In genomic region chr17:46148247-46148646, GRCh38 we compare ENCODE assay signal across 20 cellular contexts. TPM values are rescaled to one million over a fixed set of nuclear protein-coding genes. Genes with fewer than 3 reads are reported as not detected.
A peak's percentile ranks its signal among the peaks of the same experiment; 100 is the strongest.
DNase-seq lines count a peak whose midpoint lies in the region; ATAC-seq and TF ChIP-seq lines count a peak whose summit lies in the region.
"Had no signal": no experiment of that assay in that cellular context is flagged by ENCODE, and none has a peak within 500 bp of the region (broad histone marks: within the 10 kb centered on the region; RNA-seq: fewer than 3 reads in every experiment).

No MANE protein-coding gene starts in this region.

- peak overlapping the region; percentile 54 to 61 (median 57) for H3K4me3 Mint-ChIP-seq in CD4-positive, CD25-positive, alpha-beta regulatory T cell
- peak overlapping the region; percentile 9 for H3K4me3 Mint-ChIP-seq in CD8-positive, alpha-beta T cell
- no peak overlapping the region for H3K4me3 Mint-ChIP-seq in WTC11
- no peak overlapping the region for H3K4me3 Mint-ChIP-seq in mesothelial cell of epicardium

- H3K9me3 Mint-ChIP-seq in CD4-positive, CD25-positive, alpha-beta regulatory T cell: no peaks in the 10 kb centered on the region
- H3K9me3 Mint-ChIP-seq in CD8-positive, alpha-beta T cell: no peaks in the 10 kb centered on the region
- H3K9me3 Mint-ChIP-seq in WTC11 (0 out of 2 replicates have a peak, but pooled peaks cover 4% of the 10 kb centered on the region), mesothelial cell of epicardium (no peaks in the 10 kb centered on the region)

- H3K36me3 ChIP-seq in CD4-positive, CD25-positive, alpha-beta regulatory T cell (ENCODE audit: control insufficient read depth, insufficient read depth, low read length): peaks cover 4% of the 10 kb centered on the region
- H3K36me3 ChIP-seq in CD8-positive, alpha-beta T cell (ENCODE audit: insufficient read depth, low read length): no peaks in the 10 kb centered on the region
- H3K36me3 ChIP-seq: left lung, prostate gland had no signal

- peaks cover 4% of the 10 kb centered on the region for H3K36me3 Mint-ChIP-seq in CD4-positive, CD25-positive, alpha-beta regulatory T cell
- peaks cover 16% of the 10 kb centered on the region for H3K36me3 Mint-ChIP-seq in CD8-positive, alpha-beta T cell
- no peaks in the 10 kb centered on the region for H3K36me3 Mint-ChIP-seq in WTC11
- peaks cover 7% of the 10 kb centered on the region for H3K36me3 Mint-ChIP-seq in mesothelial cell of epicardium

- DNase-seq in CD4-positive, CD25-positive, alpha-beta regulatory T cell: no peak
- no peak for DNase-seq in CD8-positive, alpha-beta T cell
- DNase-seq in WTC11 (ENCODE audit: low spot score): no peak
- DNase-seq in mesothelial cell of epicardium (ENCODE audit: low spot score in 2 of 2, unreplicated experiment in 2 of 2): no peak
- no peak for DNase-seq in medulla oblongata (ENCODE audit: extremely low spot score)
- no peak for DNase-seq in stimulated activated CD4-positive, alpha-beta T cell treated with anti-CD3 and anti-CD28 coated beads, Interleukin-4, amount 100 ng/mL, for 1 hour
- no peak for DNase-seq in NCI-H2081 (lab: John Stamatoyannopoulos, UW)
- DNase-seq: activated CD4-positive, alpha-beta T cell treated with anti-CD3 and anti-CD28 coated beads, Interleukin-2, amount 50 U/mL, for 48 hours; activated naive CD4-positive, alpha-beta T cell treated with Interleukin-2 at 50 U/mL for 16 hours; anterior cingulate cortex; COR-L47; DND-41; head of caudate nucleus; left lung; NCI-H1092 treated with DMSO at 0.1 percent for 48 hours; NCI-H2029 treated with DMSO at 0.1 percent for 48 hours; NCI-H510A; testis had no signal

- POLR2A ChIA-PET in CD8-positive, alpha-beta T cell (lab: Charles Lee): interaction anchor here (0.8 to 0.9 kb wide), 2 partner anchors 19 to 33 kb away, joined by 3 read pairs; no protein-coding TSS in a partner anchor
- POLR2A ChIA-PET in WTC11 (lab: Charles Lee): no interaction called here

- H3K27ac Mint-ChIP-seq in CD4-positive, CD25-positive, alpha-beta regulatory T cell: peak overlapping the region; percentile 44 to 56 (median 55)
- peak overlapping the region; percentile 27 for H3K27ac Mint-ChIP-seq in CD8-positive, alpha-beta T cell
- peak overlapping the region; percentile 34 for H3K27ac Mint-ChIP-seq in WTC11
- peak overlapping the region; percentile 13 for H3K27ac Mint-ChIP-seq in mesothelial cell of epicardium

- no peak overlapping the region for H3K27ac ChIP-seq in CD4-positive, CD25-positive, alpha-beta regulatory T cell (ENCODE audit: insufficient read depth, low read length, poor library complexity, severe bottlenecking)
- no peak overlapping the region for H3K27ac ChIP-seq in CD8-positive, alpha-beta T cell (ENCODE audit: low read depth, low read length)
- H3K27ac ChIP-seq: left lung, prostate gland, testis had no signal

- intact Hi-C loops in CD8-positive, alpha-beta T cell (cut with DNase I, micrococcal nuclease): loop anchor here in 1 of 2 experiments (5.0 kb wide), 1 partner anchor 41 kb away; no protein-coding TSS in a partner anchor

- no peaks in the 10 kb centered on the region for H3K9me3 ChIP-seq in CD4-positive, CD25-positive, alpha-beta regulatory T cell (ENCODE audit: control insufficient read depth in 2 of 2, low read length in 2 of 2)
- no peaks in the 10 kb centered on the region for H3K9me3 ChIP-seq in CD8-positive, alpha-beta T cell (ENCODE audit: low read length)
- H3K9me3 ChIP-seq: left lung, prostate gland, testis had no signal

- H3K27me3 Mint-ChIP-seq in CD4-positive, CD25-positive, alpha-beta regulatory T cell: no peaks in the 10 kb centered on the region
- no peaks in the 10 kb centered on the region for H3K27me3 Mint-ChIP-seq in CD8-positive, alpha-beta T cell (ENCODE audit: low read depth)
- no peaks in the 10 kb centered on the region for H3K27me3 Mint-ChIP-seq in WTC11 (ENCODE audit: low read depth)
- no peaks in the 10 kb centered on the region for H3K27me3 Mint-ChIP-seq in mesothelial cell of epicardium (ENCODE audit: low read depth)

- H3K27me3 ChIP-seq in CD4-positive, CD25-positive, alpha-beta regulatory T cell (ENCODE audit: control insufficient read depth, insufficient read depth, low read length): no peaks in the 10 kb centered on the region
- H3K27me3 ChIP-seq in CD8-positive, alpha-beta T cell (ENCODE audit: insufficient read depth, low read length): no peaks in the 10 kb centered on the region
- H3K27me3 ChIP-seq: left lung, testis had no signal

- CTCF ChIA-PET in CD8-positive, alpha-beta T cell (lab: Charles Lee): interaction anchor here (0.8 kb wide), 1 partner anchor 13 kb away, joined by 3 read pairs; no protein-coding TSS in a partner anchor
- CTCF ChIA-PET in WTC11 (lab: Charles Lee): no interaction called here

- H3K4me1 ChIP-seq in CD4-positive, CD25-positive, alpha-beta regulatory T cell (ENCODE audit: control insufficient read depth, insufficient read depth, low read length, poor library complexity, severe bottlenecking): peaks cover 86% of the 10 kb centered on the region
- H3K4me1 ChIP-seq in CD8-positive, alpha-beta T cell (ENCODE audit: insufficient read depth, low read length): peaks cover 76% of the 10 kb centered on the region
- H3K4me1 ChIP-seq: prostate gland had no signal

- ATAC-seq in CD4-positive, CD25-positive, alpha-beta regulatory T cell (ENCODE audit: low read depth in 2 of 2): no peak
- ATAC-seq in CD8-positive, alpha-beta T cell: no peak
- no peak for ATAC-seq in WTC11
- ATAC-seq: HepG2, left lung had no signal

- H3K4me3 ChIP-seq in CD4-positive, CD25-positive, alpha-beta regulatory T cell (ENCODE audit: low read depth, low read length): peak overlapping the region; percentile 13
- no peak overlapping the region for H3K4me3 ChIP-seq in CD8-positive, alpha-beta T cell (ENCODE audit: low read depth, low read length)
- H3K4me3 ChIP-seq: left lung, prostate gland, testis had no signal

- TF ChIP-seq CTCF in CD8-positive, alpha-beta T cell (IDR thresholded peaks at IDR 0.05): no peak
- TF ChIP-seq CTCF in WTC11 (IDR thresholded peaks at IDR 0.05) (no peak), mesothelial cell of epicardium (IDR thresholded peaks at IDR 0.05; ENCODE audit: unreplicated experiment) (no peak)

- peaks cover 61 to 96% (median 83%) of the 10 kb centered on the region in 4 donors for H3K4me1 Mint-ChIP-seq in CD4-positive, CD25-positive, alpha-beta regulatory T cell
- peaks cover 86% of the 10 kb centered on the region for H3K4me1 Mint-ChIP-seq in CD8-positive, alpha-beta T cell (ENCODE audit: low read depth)
- H3K4me1 Mint-ChIP-seq in WTC11 (peaks cover 69% of the 10 kb centered on the region), mesothelial cell of epicardium (peaks cover 49% of the 10 kb centered on the region)

TF ChIP-seq in WTC11, 78 proteins besides CTCF, POLR2A, EP300 and RAD21 (continues in another document):
- TF ChIP-seq USF2 (CRISPR knock-in tag; IDR thresholded peaks at IDR 0.05) (no peak), MYBL2 (CRISPR knock-in tag; IDR thresholded peaks at IDR 0.05) (no peak), IRF1 (CRISPR knock-in tag; IDR thresholded peaks at IDR 0.05) (no peak), USF1 (CRISPR knock-in tag; IDR thresholded peaks at IDR 0.05) (no peak), ELF4 (CRISPR knock-in tag; IDR thresholded peaks at IDR 0.05; ENCODE audit: low read depth) (no peak), GABPB1 (CRISPR knock-in tag; IDR thresholded peaks at IDR 0.05) (no peak), PREB (CRISPR knock-in tag; IDR thresholded peaks at IDR 0.05; ENCODE audit: borderline replicate concordance) (no peak)

RNA-seq across cellular contexts. Expression of gene KANSL1, which starts 45.0 kb away (rescaled TPM):
- total RNA-seq in CD4-positive, CD25-positive, alpha-beta regulatory T cell: 295 TPM
- polyA plus RNA-seq in CD4-positive, CD25-positive, alpha-beta regulatory T cell: 10 to 100 TPM in 3 of 4 donors, 1 to 10 TPM in 1; 9.1 to 14.1 (median 11.3) TPM
- 100 to 1,000 TPM; 150 to 152 TPM for total RNA-seq in CD8-positive, alpha-beta T cell
- total RNA-seq in WTC11 (2021) (66.4 to 72.7 TPM (median 68.5 TPM) in 3 replicates), mesothelial cell of epicardium (185 to 189 TPM (median 189 TPM) in 3 replicates)

Comparison
In these comparisons a context has a peak if more than half of its experiments do, and no peak if none do; other contexts are left out.
1. H3K4me3 Mint-ChIP-seq: peak in CD4-positive, CD25-positive, alpha-beta regulatory T cell (4 of 4) and CD8-positive, alpha-beta T cell (single experiment); none in WTC11 (single experiment) and mesothelial cell of epicardium (single experiment).
2. Peak in every context shown above with its lines, with median percentiles within 50 percentile points of each other: H3K27ac Mint-ChIP-seq.